In genomic region chr19:44684892-44685847, GRCh38 we compare ENCODE assay signal across 8 cellular contexts.
A peak's percentile ranks its signal among the peaks of the same experiment; 100 is the strongest.
DNase-seq lines count a peak whose midpoint lies in the region; ATAC-seq lines count a peak whose summit lies in the region.

No MANE protein-coding gene starts in this region.

- no peak for ATAC-seq in GM21825 (IDR thresholded peaks at IDR 0.05; ENCODE audit: unreplicated experiment)

- peak; percentile 23 for DNase-seq in stimulated activated CD4-positive, alpha-beta T cell treated with anti-CD3 and anti-CD28 coated beads, Interleukin-15, amount 100 ng/mL, for 24 hours
- DNase-seq in stimulated activated CD4-positive, alpha-beta T cell treated with anti-CD3 and anti-CD28 coated beads, Interleukin-4, amount 100 ng/mL, for 4 hours, result no peak
- DNase-seq in amniotic stem cell (lab: John Stamatoyannopoulos, UW) (peak; percentile 89), left kidney (ENCODE audit: low read depth, low spot score) (peak; percentile 73), cerebellar cortex (ENCODE audit: low spot score) (no peak), NCI-H1417 treated with DMSO at 0.1 percent for 48 hours (lab: John Stamatoyannopoulos, UW) (no peak), NCI-H1417 (lab: John Stamatoyannopoulos, UW) (no peak)

Comparison
In these comparisons a context has a peak if more than half of its experiments do, and no peak if none do; other contexts are left out.
1. DNase-seq: peak in stimulated activated CD4-positive, alpha-beta T cell treated with anti-CD3 and anti-CD28 coated beads, Interleukin-15, amount 100 ng/mL, for 24 hours (single experiment), amniotic stem cell (single experiment) and left kidney (single experiment); none in stimulated activated CD4-positive, alpha-beta T cell treated with anti-CD3 and anti-CD28 coated beads, Interleukin-4, amount 100 ng/mL, for 4 hours (0 of 2), cerebellar cortex (single experiment), NCI-H1417 treated with DMSO at 0.1 percent for 48 hours (single experiment) and NCI-H1417 (0 of 3).